ENCODE assay signal across 9 cellular contexts in genomic region chr3:138578141-138578540, GRCh38. TPM values are rescaled to one million over a fixed set of nuclear protein-coding genes. Genes with fewer than 3 reads are reported as not detected.
DNase-seq lines count a peak whose midpoint lies in the region; ATAC-seq lines count a peak whose summit lies in the region.
"Had no signal": no experiment of that assay in that cellular context is flagged by ENCODE, and none has a peak within 500 bp of the region (broad histone marks: within the 10 kb centered on the region; RNA-seq: fewer than 3 reads in every experiment).

No MANE protein-coding gene starts in this region.

- peak; percentile 66 for DNase-seq in naive B cell
- DNase-seq in SIG-M5 (lab: John Stamatoyannopoulos, UW) = no peak
- DNase-seq in NCI-H2227 treated with DMSO at 0.1 percent for 48 hours (lab: John Stamatoyannopoulos, UW) = no peak
- DNase-seq in NCI-H526 (lab: John Stamatoyannopoulos, UW) = no peak
- no peak for DNase-seq in mesenteric fat pad (ENCODE audit: low spot score)
- DNase-seq: activated effector memory CD4-positive, alpha-beta T cell treated with anti-CD3 and anti-CD28 coated beads, Interleukin-2, amount 50 U/mL, for 16 hours had no signal

- ATAC-seq in GM18861 (IDR thresholded peaks at IDR 0.05; ENCODE audit: unreplicated experiment) (peak; percentile 90), GM21717 (IDR thresholded peaks at IDR 0.05; ENCODE audit: unreplicated experiment) (peak; percentile 89), HG03520 (IDR thresholded peaks at IDR 0.05; ENCODE audit: unreplicated experiment) (peak; percentile 86), naive B cell (ENCODE audit: low read depth in 2 of 2) (peak; percentile 95 to 96)

- H3K27ac Mint-ChIP-seq in naive B cell = peak overlapping the region in 1 of 6 donors; percentile 0

- peak overlapping the region in 2 of 8 donors; percentile 4 to 45 for H3K4me3 Mint-ChIP-seq in naive B cell

- H3K4me1 Mint-ChIP-seq in naive B cell = peaks cover 4 to 23% (median 19%) of the 10 kb centered on the region in 3 donors

- H3K27me3 Mint-ChIP-seq in naive B cell = no peaks in the 10 kb centered on the region

- peaks cover 0 to 11% (median 6%) of the 10 kb centered on the region in 7 donors for H3K9me3 Mint-ChIP-seq in naive B cell

- H3K36me3 Mint-ChIP-seq in naive B cell = peaks cover 3 to 27% of the 10 kb centered on the region in 2 donors

RNA-seq across cellular contexts. Expression of gene CEP70, which starts 15.9 kb away (rescaled TPM):
- 1 to 10 TPM; 2.3 to 4.9 (median 2.8) TPM for polyA plus RNA-seq in naive B cell (ENCODE audit: low read depth in 6 of 6)
- total RNA-seq in mesenteric fat pad = 14.2 TPM

RNA-seq across cellular contexts. Expression of gene FAIM, which starts 30.4 kb away (rescaled TPM):
- 10 to 100 TPM in 3 of 6 donors, 1 to 10 TPM in 3; 8.1 to 11.7 (median 9.7) TPM for polyA plus RNA-seq in naive B cell (ENCODE audit: low read depth in 6 of 6)
- 20.7 TPM for total RNA-seq in mesenteric fat pad
